ENCODE assay signal across 11 cellular contexts in genomic region chr9:12818431-12819000, GRCh38. TPM values are rescaled to one million over a fixed set of nuclear protein-coding genes. Genes with fewer than 3 reads are reported as not detected.
DNase-seq lines count a peak whose midpoint lies in the region; ATAC-seq and TF ChIP-seq lines count a peak whose summit lies in the region.
"Had no signal": no experiment of that assay in that cellular context is flagged by ENCODE, and none has a peak within 500 bp of the region (broad histone marks: within the 10 kb centered on the region; RNA-seq: fewer than 3 reads in every experiment).

No MANE protein-coding gene starts in this region.

- H3K4me3 ChIP-seq in cardiac fibroblast (replicated peaks in 1 of 2; ENCODE audit: low read depth in 2 of 2, low read length in 2 of 2) (no peak overlapping the region), subcutaneous abdominal adipose tissue (ENCODE audit: low read depth in 1 of 5, low read length in 5 of 5) (no peak overlapping the region)

- H3K4me1 Mint-ChIP-seq in HFFc6 (ENCODE audit: low read depth), result peaks cover 72% of the 10 kb centered on the region

- H3K27me3 Mint-ChIP-seq in HFFc6 (ENCODE audit: insufficient read depth), result no peaks in the 10 kb centered on the region

- H3K27ac ChIP-seq in subcutaneous abdominal adipose tissue (ENCODE audit: low read depth, low read length), result peak overlapping the region; percentile 15

- peak overlapping the region; percentile 10; the same call in 1 of the 2 replicates for H3K4me3 Mint-ChIP-seq in HFFc6
- H3K4me3 Mint-ChIP-seq: activated T-helper 1 cell treated with anti-CD3 and anti-CD28 coated beads, Interleukin-12 subunit alpha, Interleukin-12 subunit beta, Interleukin-2, Interleukin-4 antibody, amounts not matched to agents 30 ng/mL and 10 ng/mL and 1 ng/mL, durations not matched to agents 14 hours and 24 hours and 36 hours had no signal

- peak overlapping the region in 1 of 5 donors; percentile 1 for H3K9ac ChIP-seq in subcutaneous abdominal adipose tissue (ENCODE audit: low read length in 5 of 5)

- H3K9me3 ChIP-seq in subcutaneous abdominal adipose tissue (ENCODE audit: control insufficient read depth in 5 of 5, low read length in 5 of 5), result no peaks in the 10 kb centered on the region

- no peaks in the 10 kb centered on the region for H3K9me3 Mint-ChIP-seq in HFFc6
- H3K9me3 Mint-ChIP-seq: activated T-helper 1 cell treated with anti-CD3 and anti-CD28 coated beads, Interleukin-12 subunit alpha, Interleukin-12 subunit beta, Interleukin-2, Interleukin-4 antibody, amounts not matched to agents 30 ng/mL and 10 ng/mL and 1 ng/mL, durations not matched to agents 14 hours and 24 hours and 36 hours had no signal

- no peaks in the 10 kb centered on the region for H3K36me3 Mint-ChIP-seq in HFFc6 (ENCODE audit: low read depth)

- intact Hi-C loops in left colon (cut with DNase I, micrococcal nuclease), result loop anchor here in 1 of 2 donors (5.0 kb wide), 1 partner anchor 36 kb away; no protein-coding TSS in a partner anchor

- ATAC-seq in left colon (peak; percentile 74), esophagus mucosa (no peak)

- H3K36me3 ChIP-seq in subcutaneous abdominal adipose tissue (ENCODE audit: control insufficient read depth in 5 of 5, insufficient read depth in 5 of 5, low read length in 5 of 5), result peaks cover 0 to 10% (median 4%) of the 10 kb centered on the region in 5 donors

- no peaks in the 10 kb centered on the region for H3K27me3 ChIP-seq in subcutaneous abdominal adipose tissue (ENCODE audit: control insufficient read depth in 5 of 5, insufficient read depth in 4 of 5, low read length in 5 of 5)

- DNase-seq in HFFc6, result no peak
- peak; percentile 45 to 70 for DNase-seq in cardiac fibroblast (ENCODE audit: low read depth in 2 of 2)
- peak; percentile 52 to 58 for DNase-seq in left colon
- DNase-seq in occipital lobe (lab: John Stamatoyannopoulos, UW), result no peak
- DNase-seq in hepatic stellate cell (ENCODE audit: low spot score), result no peak
- no peak for DNase-seq in NCI-H1694 (lab: John Stamatoyannopoulos, UW)
- DNase-seq: effector memory CD4-positive, alpha-beta T cell; stimulated activated CD4-positive, alpha-beta T cell treated with anti-CD3 and anti-CD28 coated beads, Interleukin-4, amount 100 ng/mL, for 24 hours had no signal

- H3K27ac Mint-ChIP-seq in HFFc6, result peak overlapping the region; percentile 54; the same call in 1 of the 2 replicates
- H3K27ac Mint-ChIP-seq: activated T-helper 1 cell treated with anti-CD3 and anti-CD28 coated beads, Interleukin-12 subunit alpha, Interleukin-12 subunit beta, Interleukin-2, Interleukin-4 antibody, amounts not matched to agents 30 ng/mL and 10 ng/mL and 1 ng/mL, durations not matched to agents 14 hours and 24 hours and 36 hours had no signal

- TF ChIP-seq CTCF in HFFc6 (IDR thresholded peaks at IDR 0.05) (no peak), cardiac fibroblast (IDR thresholded peaks at IDR 0.05; ENCODE audit: low read depth, low read length) (no peak)

- peaks cover 4 to 34% (median 26%) of the 10 kb centered on the region in 5 donors for H3K4me1 ChIP-seq in subcutaneous abdominal adipose tissue (ENCODE audit: control insufficient read depth in 5 of 5, insufficient read depth in 5 of 5, low read length in 5 of 5)

RNA-seq across cellular contexts. Expression of gene LURAP1L, which starts 43.7 kb away (rescaled TPM):
- total RNA-seq in HFFc6 (2021; fragmentation: NEBNext Ultra II Directional; extraction: Animal tissue kit (Norgen Biotek cat#: 25700)), result 1 to 10 TPM; 1.1 to 1.7 (median 1.3) TPM
- total RNA-seq in left colon, result 10 to 100 TPM; 26.6 to 29.8 TPM
- 0.94 TPM for total RNA-seq in occipital lobe
- total RNA-seq in esophagus mucosa, result 2.6 TPM
- total RNA-seq: activated T-helper 1 cell treated with anti-CD3 and anti-CD28 coated beads, Interleukin-12 subunit alpha, Interleukin-12 subunit beta, Interleukin-2, Interleukin-4 antibody, amounts not matched to agents 30 ng/mL and 10 ng/mL and 1 ng/mL, durations not matched to agents 14 hours and 24 hours and 36 hours had no signal

Comparison
In these comparisons a context has a peak if more than half of its experiments do, and no peak if none do; other contexts are left out.
1. DNase-seq: peak in cardiac fibroblast (2 of 2) and left colon (2 of 2); none in HFFc6 (single experiment), occipital lobe (single experiment), hepatic stellate cell (single experiment) and NCI-H1694 (single experiment).